Comparison of ENCODE assay signal across 19 cellular contexts in genomic region chr6:137692806-137693205, GRCh38.
DNase-seq lines count a peak whose midpoint lies in the region; ATAC-seq and TF ChIP-seq lines count a peak whose summit lies in the region.
"Had no signal": no experiment of that assay in that cellular context is flagged by ENCODE, and none has a peak within 500 bp of the region (broad histone marks: within the 10 kb centered on the region; RNA-seq: fewer than 3 reads in every experiment).

No MANE protein-coding gene starts in this region.

- no peak overlapping the region for H3K27ac ChIP-seq in BLaER1 treated with 17β-estradiol and CSF1 and Interleukin-3, amounts not matched to agents 10 nM and 100 nM
- H3K27ac ChIP-seq: SK-N-MC had no signal

- no peak for TF ChIP-seq CTCF in epithelial cell of esophagus (IDR thresholded peaks at IDR 0.05; ENCODE audit: insufficient read depth, low read depth, low read length, missing control alignments)

- H3K36me3 ChIP-seq in BLaER1 treated with 17β-estradiol and CSF1 and Interleukin-3, amounts not matched to agents 10 nM and 100 nM, result no peaks in the 10 kb centered on the region
- H3K36me3 ChIP-seq: left ventricle myocardium inferior, right atrium auricular region had no signal

- no peaks in the 10 kb centered on the region for H3K27me3 ChIP-seq in BLaER1 treated with 17β-estradiol and CSF1 and Interleukin-3, amounts not matched to agents 10 nM and 100 nM
- H3K27me3 ChIP-seq: right atrium auricular region had no signal

- H3K4me2 ChIP-seq in BLaER1 treated with 17β-estradiol and CSF1 and Interleukin-3, amounts not matched to agents 10 nM and 100 nM, result peak overlapping the region in 10 of 11 experiments; percentile 6 to 38 (median 20); a peak in 11 of 22 replicates

- peaks cover 24 to 41% (median 31%) of the 10 kb centered on the region in 10 experiments for H3K4me1 ChIP-seq in BLaER1 treated with 17β-estradiol and CSF1 and Interleukin-3, amounts not matched to agents 10 nM and 100 nM

- no peak for ATAC-seq in HG03469 (IDR thresholded peaks at IDR 0.05; ENCODE audit: unreplicated experiment)
- ATAC-seq: activated naive CD8-positive, alpha-beta T cell treated with anti-CD3 and anti-CD28 coated beads, Interleukin-2, amount 50 U/mL, for 24 hours; stimulated activated naive CD8-positive, alpha-beta T cell treated with anti-CD3 and anti-CD28 coated beads, Interleukin-15, Interleukin-2, amounts not matched to agents 100 U/mL and 50 U/mL, for 24 hours had no signal

- peak; percentile 38 for DNase-seq in LHCN-M2 (ENCODE audit: low read depth)
- peak; percentile 59 for DNase-seq in epithelial cell of esophagus (ENCODE audit: low read depth)
- DNase-seq in kidney tubule cell (ENCODE audit: low spot score), result peak; percentile 96
- DNase-seq in middle frontal gyrus (ENCODE audit: extremely low spot score, low spot score), result no peak
- no peak for DNase-seq in amygdala (lab: John Stamatoyannopoulos, UW)
- no peak for DNase-seq in NCI-H2227 treated with DMSO at 0.1 percent for 48 hours (lab: John Stamatoyannopoulos, UW)
- DNase-seq: activated CD4-positive, alpha-beta T cell treated with anti-CD3 and anti-CD28 coated beads for 4 hours; activated naive CD8-positive, alpha-beta T cell treated with anti-CD3 and anti-CD28 coated beads, Interleukin-2, amount 50 U/mL, for 24 hours; caudate nucleus; Karpas-422; left ventricle myocardium inferior; NCI-H1105; NCI-H748 treated with DMSO at 0.1 percent for 48 hours; nucleus accumbens; stimulated activated naive CD8-positive, alpha-beta T cell treated with anti-CD3 and anti-CD28 coated beads, Interleukin-15, Interleukin-2, amounts not matched to agents 100 U/mL and 50 U/mL, for 24 hours had no signal

- H3K9ac ChIP-seq in BLaER1 treated with 17β-estradiol and CSF1 and Interleukin-3, amounts not matched to agents 10 nM and 100 nM, result no peak overlapping the region

- H4K20me1 ChIP-seq in BLaER1 treated with 17β-estradiol and CSF1 and Interleukin-3, amounts not matched to agents 10 nM and 100 nM, result no peaks in the 10 kb centered on the region

- no peak overlapping the region for H3K4me3 ChIP-seq in BLaER1 treated with 17β-estradiol and CSF1 and Interleukin-3, amounts not matched to agents 10 nM and 100 nM
- H3K4me3 ChIP-seq in epithelial cell of esophagus (ENCODE audit: low read length), result no peak overlapping the region
- H3K4me3 ChIP-seq: left ventricle myocardium inferior, right atrium auricular region, SK-N-MC had no signal

- H3K9me3 ChIP-seq in BLaER1 treated with 17β-estradiol and CSF1 and Interleukin-3, amounts not matched to agents 10 nM and 100 nM (replicated peaks in 1 of 11), result peaks cover 0 to 10% (median 0%) of the 10 kb centered on the region in 11 experiments; a peak in 1 of 22 replicates
- H3K9me3 ChIP-seq: left ventricle myocardium inferior, right atrium auricular region had no signal

Comparison
In these comparisons a context has a peak if more than half of its experiments do, and no peak if none do; other contexts are left out.
1. DNase-seq: peak in LHCN-M2 (single experiment), epithelial cell of esophagus (single experiment) and kidney tubule cell (single experiment); none in middle frontal gyrus (single experiment), amygdala (0 of 56) and NCI-H2227 treated with DMSO at 0.1 percent for 48 hours (single experiment).